8 cellular contexts compared by ENCODE assay signal in genomic region chr3:157089455-157090221, GRCh38.
DNase-seq lines count a peak whose midpoint lies in the region; ATAC-seq and TF ChIP-seq lines count a peak whose summit lies in the region.

No MANE protein-coding gene starts in this region.

- H3K9me3 ChIP-seq in SJSA1 (replicated peaks): no peaks in the 10 kb centered on the region
- no peaks in the 10 kb centered on the region for H3K9me3 ChIP-seq in mucosa of rectum (ENCODE audit: control insufficient read depth in 2 of 2, low read length in 2 of 2)

- H3K27me3 Mint-ChIP-seq in dendritic cell treated with granulocyte-macrophage colony-stimulating factor and Interleukin-4, amounts not matched to agents 40 ng/mL and 50 ng/mL, for 4 days: peaks cover 7% of the 10 kb centered on the region
- no peaks in the 10 kb centered on the region for H3K27me3 Mint-ChIP-seq in type B pancreatic cell

- H3K36me3 Mint-ChIP-seq in dendritic cell treated with granulocyte-macrophage colony-stimulating factor and Interleukin-4, amounts not matched to agents 40 ng/mL and 50 ng/mL, for 4 days (ENCODE audit: low read depth): no peaks in the 10 kb centered on the region
- no peaks in the 10 kb centered on the region for H3K36me3 Mint-ChIP-seq in type B pancreatic cell

- DNase-seq in GM13977 (ENCODE audit: low spot score) (peak; percentile 21), SJSA1 (ENCODE audit: low read depth in 1 of 2, low spot score in 2 of 2) (no peak), type B pancreatic cell (ENCODE audit: extremely low spot score, unreplicated experiment) (no peak), NOMO-1 treated with dmso at 0.1 percent for 144 hours (lab: John Stamatoyannopoulos, UW; ENCODE audit: unreplicated experiment) (no peak), NCI-H2171 treated with DMSO at 0.1 percent for 48 hours (lab: John Stamatoyannopoulos, UW) (no peak)

- peak overlapping the region; percentile 81 for H3K4me3 Mint-ChIP-seq in dendritic cell treated with granulocyte-macrophage colony-stimulating factor and Interleukin-4, amounts not matched to agents 40 ng/mL and 50 ng/mL, for 4 days
- H3K4me3 Mint-ChIP-seq in type B pancreatic cell: peak overlapping the region; percentile 89

- H3K27ac ChIP-seq in SJSA1 (peak overlapping the region; percentile 95), mucosa of rectum (ENCODE audit: low read depth in 2 of 2, low read length in 2 of 2) (peak overlapping the region; percentile 100)

- in situ Hi-C loops in GM13977 (cut with MboI; ENCODE audit: low pct_unique_long_range_greater_than_20kb, low sequenced_read_pairs, unreplicated experiment): loop anchor here (10.0 to 25.0 kb wide), 2 partner anchors 45 to 552 kb away; no protein-coding TSS in a partner anchor

- H3K4me1 ChIP-seq in SJSA1 (replicated peaks) (peaks cover 46% of the 10 kb centered on the region), mucosa of rectum (ENCODE audit: control insufficient read depth in 2 of 2, insufficient read depth in 2 of 2, low read length in 2 of 2) (peaks cover 33 to 38% of the 10 kb centered on the region in 2 donors)

- peak overlapping the region; percentile 96 for H3K27ac Mint-ChIP-seq in dendritic cell treated with granulocyte-macrophage colony-stimulating factor and Interleukin-4, amounts not matched to agents 40 ng/mL and 50 ng/mL, for 4 days
- peak overlapping the region; percentile 93 for H3K27ac Mint-ChIP-seq in type B pancreatic cell

- H3K4me3 ChIP-seq in SJSA1 (peak overlapping the region; percentile 48), mucosa of rectum (ENCODE audit: low read length in 2 of 2) (peak overlapping the region; percentile 71 to 80)

- peak; percentile 14 for ATAC-seq in HG02798 (IDR thresholded peaks at IDR 0.05; ENCODE audit: poor library complexity, unreplicated experiment)

- H3K27me3 ChIP-seq in SJSA1 (replicated peaks): no peaks in the 10 kb centered on the region
- no peaks in the 10 kb centered on the region for H3K27me3 ChIP-seq in mucosa of rectum (ENCODE audit: control insufficient read depth in 2 of 2, insufficient read depth in 2 of 2, low read length in 2 of 2)

- H3K9ac ChIP-seq in mucosa of rectum (ENCODE audit: low read depth in 1 of 2, low read length in 2 of 2): peak overlapping the region; percentile 91 to 99

- peaks cover 30% of the 10 kb centered on the region for H3K4me1 Mint-ChIP-seq in dendritic cell treated with granulocyte-macrophage colony-stimulating factor and Interleukin-4, amounts not matched to agents 40 ng/mL and 50 ng/mL, for 4 days (ENCODE audit: low read depth)
- H3K4me1 Mint-ChIP-seq in type B pancreatic cell (ENCODE audit: unreplicated experiment): peaks cover 41% of the 10 kb centered on the region

- no peaks in the 10 kb centered on the region for H3K36me3 ChIP-seq in SJSA1
- H3K36me3 ChIP-seq in mucosa of rectum (ENCODE audit: control insufficient read depth in 2 of 2, insufficient read depth in 2 of 2, low read length in 2 of 2): no peaks in the 10 kb centered on the region

- intact Hi-C loops in dendritic cell treated with granulocyte-macrophage colony-stimulating factor and Interleukin-4, amounts not matched to agents 40 ng/mL and 50 ng/mL, for 4 days (cut with micrococcal nuclease): loop anchor here (1.0 to 2.0 kb wide), 4 partner anchors 86 to 535 kb away; partner anchors contain the start of genes SSR3 and TIPARP

- H3K9me3 Mint-ChIP-seq in dendritic cell treated with granulocyte-macrophage colony-stimulating factor and Interleukin-4, amounts not matched to agents 40 ng/mL and 50 ng/mL, for 4 days: no peaks in the 10 kb centered on the region
- H3K9me3 Mint-ChIP-seq in type B pancreatic cell: no peaks in the 10 kb centered on the region

- TF ChIP-seq CTCF in GM13977 (IDR thresholded peaks at IDR 0.05; ENCODE audit: extremely low read depth, insufficient read depth, missing control alignments) (no peak), type B pancreatic cell (conservative IDR thresholded peaks at IDR 0.05) (no peak)
